Comparison of ENCODE assay signal across 14 cellular contexts in the genomic region with DNA sequence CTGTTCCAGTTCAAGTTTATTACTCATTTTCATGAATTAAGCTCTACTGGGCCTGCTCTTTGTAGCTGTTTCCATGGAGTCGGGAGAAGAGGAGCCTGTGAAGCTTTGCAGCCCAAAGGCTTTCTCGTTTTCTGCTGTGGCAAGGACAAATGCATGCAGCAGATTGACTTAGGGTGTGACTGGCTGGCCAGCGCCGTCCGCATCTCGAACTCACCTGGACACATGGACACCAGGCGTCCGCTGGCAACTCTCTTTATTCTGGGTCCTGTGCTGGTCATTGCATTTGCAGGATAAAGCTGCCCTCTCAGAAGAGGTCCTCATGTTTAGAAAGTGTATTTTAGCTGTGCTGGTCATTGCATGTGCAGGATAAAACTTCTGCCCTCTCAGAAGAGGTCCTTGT.
"Had no signal": no experiment of that assay in that cellular context is flagged by ENCODE, and none has a peak within 500 bp of the region (broad histone marks: within the 10 kb centered on the region; RNA-seq: fewer than 3 reads in every experiment).

No MANE protein-coding gene starts in this region.

- H3K27me3 Mint-ChIP-seq: activated B cell treated with CpG ODN at 0.5 μM for 24 hours; stimulated activated memory B cell treated with anti-CD40 and anti-IgM and Interleukin-4, amounts not matched to agents 10 μg/mL and 1 μg/mL and 100 μg/mL, for 72 hours had no signal

- H3K27ac ChIP-seq: neural progenitor cell, ovary, SJSA1, tibial nerve had no signal

- H3K4me3 ChIP-seq: neural progenitor cell, ovary, SJSA1, tibial nerve had no signal

- H3K9me3 Mint-ChIP-seq: activated B cell treated with CpG ODN at 0.5 μM for 24 hours; activated naive CD4-positive, alpha-beta T cell treated with anti-CD3 and anti-CD28 coated beads, Interleukin-2, amount 10 ng/mL, durations not matched to agents 7 days and 5 days; stimulated activated memory B cell treated with anti-CD40 and anti-IgM and Interleukin-4, amounts not matched to agents 10 μg/mL and 1 μg/mL and 100 μg/mL, for 72 hours had no signal

- H3K36me3 Mint-ChIP-seq: activated naive CD4-positive, alpha-beta T cell treated with anti-CD3 and anti-CD28 coated beads, Interleukin-2, amount 10 ng/mL, durations not matched to agents 7 days and 5 days; neural progenitor cell; stimulated activated memory B cell treated with anti-CD40 and anti-IgM and Interleukin-4, amounts not matched to agents 10 μg/mL and 1 μg/mL and 100 μg/mL, for 72 hours had no signal

- H3K4me2 ChIP-seq: neural progenitor cell had no signal

- H3K9ac ChIP-seq: neural progenitor cell had no signal

- H3K4me1 Mint-ChIP-seq: activated B cell treated with CpG ODN at 0.5 μM for 24 hours; neural progenitor cell; stimulated activated memory B cell treated with anti-CD40 and anti-IgM and Interleukin-4, amounts not matched to agents 10 μg/mL and 1 μg/mL and 100 μg/mL, for 72 hours had no signal

- H3K27ac Mint-ChIP-seq: activated CD8-positive, alpha-beta T cell treated with anti-CD3 and anti-CD28 coated beads, Interleukin-2, amount 10 ng/mL, durations not matched to agents 7 days and 5 days; activated naive CD4-positive, alpha-beta T cell treated with anti-CD3 and anti-CD28 coated beads, Interleukin-2, amount 10 ng/mL, durations not matched to agents 7 days and 5 days; neural progenitor cell; stimulated activated memory B cell treated with anti-CD40 and anti-IgM and Interleukin-4, amounts not matched to agents 10 μg/mL and 1 μg/mL and 100 μg/mL, for 72 hours had no signal

- H3K27me3 ChIP-seq: neural progenitor cell, ovary, SJSA1, tibial nerve had no signal

- H3K9me3 ChIP-seq: ovary, SJSA1 had no signal

- H3K4me1 ChIP-seq: neural progenitor cell, SJSA1, tibial nerve had no signal

- H3K4me3 Mint-ChIP-seq: activated B cell treated with CpG ODN at 0.5 μM for 24 hours; activated CD8-positive, alpha-beta T cell treated with anti-CD3 and anti-CD28 coated beads, Interleukin-2, amount 10 ng/mL, durations not matched to agents 7 days and 5 days; activated naive CD4-positive, alpha-beta T cell treated with anti-CD3 and anti-CD28 coated beads, Interleukin-2, amount 10 ng/mL, durations not matched to agents 7 days and 5 days; neural progenitor cell; stimulated activated memory B cell treated with anti-CD40 and anti-IgM and Interleukin-4, amounts not matched to agents 10 μg/mL and 1 μg/mL and 100 μg/mL, for 72 hours had no signal

- H2AFZ ChIP-seq: neural progenitor cell had no signal

- DNase-seq: activated B cell treated with CpG ODN at 0.5 μM for 24 hours; activated CD8-positive, alpha-beta T cell treated with anti-CD3 and anti-CD28 coated beads, Interleukin-2, amount 10 ng/mL, durations not matched to agents 7 days and 5 days; hippocampal formation; kidney; midbrain; substantia nigra; SW 1271 had no signal

- H3K36me3 ChIP-seq: neural progenitor cell, ovary, SJSA1, tibial nerve had no signal

- ATAC-seq: activated CD8-positive, alpha-beta T cell treated with anti-CD3 and anti-CD28 coated beads, Interleukin-2, amount 10 ng/mL, durations not matched to agents 7 days and 5 days; esophagus mucosa; stimulated activated memory B cell treated with anti-CD40 and anti-IgM and Interleukin-4, amounts not matched to agents 10 μg/mL and 1 μg/mL and 100 μg/mL, for 72 hours had no signal
